Comparison of ENCODE assay signal across 27 cellular contexts in the genomic region with DNA sequence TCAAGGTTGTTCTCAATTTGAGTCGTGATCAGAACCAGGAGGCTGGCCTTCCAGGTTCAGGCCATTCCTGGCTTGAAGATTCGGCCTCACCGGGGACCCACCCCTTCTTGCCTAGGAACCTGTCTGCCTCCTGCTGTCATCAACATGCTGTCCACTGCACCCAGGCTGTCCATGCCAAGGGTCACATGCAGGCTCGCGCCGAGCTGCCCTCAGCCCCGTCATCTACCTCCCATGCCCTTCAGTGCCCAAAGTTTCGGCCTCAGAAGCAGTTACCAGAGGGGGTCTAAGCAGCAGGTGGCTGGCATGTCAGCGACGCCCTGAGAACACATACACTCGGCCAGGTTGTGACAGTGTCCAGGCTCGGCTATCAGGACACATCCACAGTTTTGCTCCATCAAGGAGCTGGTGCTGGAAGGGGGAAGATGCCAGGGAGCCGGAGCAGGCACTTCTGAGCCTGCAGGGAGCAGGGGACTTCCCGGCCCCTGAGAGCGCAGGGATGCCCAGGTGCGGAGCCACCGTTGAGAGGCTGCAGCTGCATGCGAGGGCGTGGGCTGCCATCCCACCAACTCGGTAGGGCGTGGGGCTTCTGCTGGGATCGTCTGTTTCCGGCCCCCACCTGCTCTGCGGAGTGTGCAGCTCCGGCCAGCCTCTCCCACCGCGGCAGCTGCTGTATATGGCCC.
"Had no signal": no experiment of that assay in that cellular context is flagged by ENCODE, and none has a peak within 500 bp of the region (broad histone marks: within the 10 kb centered on the region; RNA-seq: fewer than 3 reads in every experiment).

No MANE protein-coding gene starts in this region.

- H3K27me3 ChIP-seq: esophagus muscularis mucosa, foreskin keratinocyte, heart left ventricle, left lung, sigmoid colon, testis, uterus had no signal

- H3K36me3 Mint-ChIP-seq: activated naive CD4-positive, alpha-beta T cell treated with anti-CD3 and anti-CD28 coated beads, Interleukin-2, amount 50 U/mL, for 24 hours; natural killer cell treated with Interleukin-12 subunit alpha and Interleukin-12 subunit beta and Interleukin-15 and Interleukin-18, amount 100 ng/mL, for 72 hours; WTC11 had no signal

- DNase-seq: activated CD4-positive, alpha-beta T cell treated with anti-CD3 and anti-CD28 coated beads for 1 hour; activated CD4-positive, alpha-beta T cell treated with anti-CD3 and anti-CD28 coated beads, Interleukin-2, amount 50 U/mL, for 1 hour; activated CD8-positive, alpha-beta T cell treated with anti-CD3 and anti-CD28 coated beads for 36 hours; activated T-cell treated with anti-CD3 and anti-CD28 coated beads, Interleukin-2, amount 50 U/mL, for 4 hours; dermis blood vessel endothelial cell; effector CD4-positive, alpha-beta T cell; foreskin keratinocyte; heart left ventricle; kidney glomerular epithelial cell; sigmoid colon; small intestine; stimulated activated CD4-positive, alpha-beta T cell treated with anti-CD3 and anti-CD28 coated beads, Interleukin-1b, Interleukin-23, amount 100 ng/mL, for 48 hours; stimulated activated naive CD4-positive, alpha-beta T cell; T-helper 17 cell; T1000; trophoblast cell had no signal

- H3K4me3 Mint-ChIP-seq: activated CD8-positive, alpha-beta T cell treated with anti-CD3 and anti-CD28 coated beads for 36 hours; activated naive CD4-positive, alpha-beta T cell treated with anti-CD3 and anti-CD28 coated beads, Interleukin-2, amount 50 U/mL, for 24 hours; activated T-cell treated with anti-CD3 and anti-CD28 coated beads, Interleukin-2, amount 50 U/mL, for 4 hours; central memory CD8-positive, alpha-beta T cell; natural killer cell treated with Interleukin-12 subunit alpha and Interleukin-12 subunit beta and Interleukin-15 and Interleukin-18, amount 100 ng/mL, for 72 hours; T-helper 17 cell; WTC11 had no signal

- H3K9me3 ChIP-seq: esophagus muscularis mucosa, mucosa of descending colon, sigmoid colon, testis, uterus had no signal

- H3K27ac Mint-ChIP-seq: activated CD8-positive, alpha-beta T cell treated with anti-CD3 and anti-CD28 coated beads for 36 hours; activated naive CD4-positive, alpha-beta T cell treated with anti-CD3 and anti-CD28 coated beads, Interleukin-2, amount 50 U/mL, for 24 hours; activated T-helper 2 cell treated with anti-CD3 and anti-CD28 coated beads, Interferon-gamma antibody, Interleukin-2, Interleukin-4, amounts not matched to agents 10 μg/mL and 5 μg/mL and 100 μg/mL, durations not matched to agents 14 hours and 24 hours and 36 hours; natural killer cell treated with Interleukin-12 subunit alpha and Interleukin-12 subunit beta and Interleukin-15 and Interleukin-18, amount 100 ng/mL, for 72 hours; T-helper 17 cell; WTC11 had no signal

- ATAC-seq: activated CD8-positive, alpha-beta T cell treated with anti-CD3 and anti-CD28 coated beads for 36 hours; activated T-cell treated with anti-CD3 and anti-CD28 coated beads, Interleukin-2, amount 50 U/mL, for 4 hours; foreskin keratinocyte; heart left ventricle; left lung; mucosa of descending colon; T-helper 17 cell had no signal

- H3K27ac ChIP-seq: esophagus muscularis mucosa, foreskin keratinocyte, heart left ventricle, left lung, sigmoid colon, testis, uterus had no signal

- H3K4me3 ChIP-seq: esophagus muscularis mucosa, heart left ventricle, left lung, lung, mucosa of descending colon, sigmoid colon, uterus had no signal

- H3K36me3 ChIP-seq: esophagus muscularis mucosa, heart left ventricle, left lung, sigmoid colon, uterus had no signal

- H3K4me1 Mint-ChIP-seq: activated naive CD4-positive, alpha-beta T cell treated with anti-CD3 and anti-CD28 coated beads, Interleukin-2, amount 50 U/mL, for 24 hours; central memory CD8-positive, alpha-beta T cell; T-helper 17 cell; WTC11 had no signal

- H3K27me3 Mint-ChIP-seq: activated CD8-positive, alpha-beta T cell treated with anti-CD3 and anti-CD28 coated beads for 36 hours; activated naive CD4-positive, alpha-beta T cell treated with anti-CD3 and anti-CD28 coated beads, Interleukin-2, amount 50 U/mL, for 24 hours; central memory CD8-positive, alpha-beta T cell; natural killer cell treated with Interleukin-12 subunit alpha and Interleukin-12 subunit beta and Interleukin-15 and Interleukin-18, amount 100 ng/mL, for 72 hours; T-helper 17 cell had no signal

- H3K4me1 ChIP-seq: esophagus muscularis mucosa, foreskin keratinocyte, heart left ventricle, left lung, sigmoid colon, testis, uterus had no signal

- H3K9me3 Mint-ChIP-seq: natural killer cell treated with Interleukin-12 subunit alpha and Interleukin-12 subunit beta and Interleukin-15 and Interleukin-18, amount 100 ng/mL, for 72 hours; WTC11 had no signal
